ENCODE assay signal across 8 cellular contexts in genomic region chr1:42657981-42658879, GRCh38. TPM values are rescaled to one million over a fixed set of nuclear protein-coding genes. Genes with fewer than 3 reads are reported as not detected.
A peak's percentile ranks its signal among the peaks of the same experiment; 100 is the strongest.
DNase-seq lines count a peak whose midpoint lies in the region; ATAC-seq, FAIRE-seq and TF ChIP-seq lines count a peak whose summit lies in the region.

TSS of gene PPIH (plus strand) at chr1:42658423. CDS start at chr1:42658447, 24 bp downstream.

- peak within 1 kb of the TSS; percentile 80 for H3K27ac ChIP-seq in CD4-positive, CD25-positive, alpha-beta regulatory T cell (ENCODE audit: insufficient read depth, low read length, poor library complexity, severe bottlenecking)
- peak within 1 kb of the TSS; percentile 82 for H3K27ac ChIP-seq in HepG2 (ENCODE audit: extremely low read length, insufficient read depth, low read length)

- peaks cover 23 to 48% (median 34%) of the 10 kb centered on the region in 4 donors for H3K4me1 Mint-ChIP-seq in CD4-positive, CD25-positive, alpha-beta regulatory T cell

- peaks cover 29% of the 10 kb centered on the region for H3K4me1 ChIP-seq in CD4-positive, CD25-positive, alpha-beta regulatory T cell (ENCODE audit: control insufficient read depth, insufficient read depth, low read length, poor library complexity, severe bottlenecking)
- H3K4me1 ChIP-seq in HepG2 (ENCODE audit: insufficient read depth, low read length): peaks cover 38% of the 10 kb centered on the region

- intact Hi-C loops in HepG2 (cut with micrococcal nuclease; ENCODE audit: unreplicated experiment): loop anchor here (2.0 kb wide), 1 partner anchor 25 kb away; the partner anchor contains the start of gene YBX1

- peak within 1 kb of the TSS; percentile 97 for H2AFZ ChIP-seq in HepG2 (ENCODE audit: low read length)

- in situ Hi-C loops in HepG2 (cut with HindIII; ENCODE audit: extremely low pct_ligation_motif_present, low pct_unique_long_range_greater_than_20kb): no loop called here

- peaks cover 10% of the 10 kb centered on the region for H3K36me3 ChIP-seq in CD4-positive, CD25-positive, alpha-beta regulatory T cell (ENCODE audit: control insufficient read depth, insufficient read depth, low read length)
- H3K36me3 ChIP-seq in HepG2 (replicated peaks in 1 of 2; ENCODE audit: control insufficient read depth in 1 of 2, insufficient read depth in 2 of 2, low read length in 2 of 2): peaks cover 2 to 8% of the 10 kb centered on the region in 2 experiments; a peak in 3 of 5 replicates

- no peaks in the 10 kb centered on the region for H3K9me3 ChIP-seq in CD4-positive, CD25-positive, alpha-beta regulatory T cell (ENCODE audit: control insufficient read depth in 2 of 2, low read length in 2 of 2)
- no peaks in the 10 kb centered on the region for H3K9me3 ChIP-seq in HepG2 (ENCODE audit: low read length)

- H4K20me1 ChIP-seq in HepG2 (ENCODE audit: insufficient read depth, low read length): no peaks in the 10 kb centered on the region

- no peak; the same call in none of the 2 replicates for TF ChIP-seq RAD21 in HepG2 (CRISPR knock-in tag; IDR thresholded peaks at IDR 0.05)

- H3K4me2 ChIP-seq in HepG2 (ENCODE audit: low read depth, low read length): peak within 1 kb of the TSS; percentile 97

- peak; percentile 91 to 98 for TF ChIP-seq POLR2A in HepG2 (IDR thresholded peaks at IDR 0.05; ENCODE audit: insufficient read depth in 1 of 2, low read depth in 2 of 2, low read length in 2 of 2)

- no peaks in the 10 kb centered on the region for H3K27me3 Mint-ChIP-seq in CD4-positive, CD25-positive, alpha-beta regulatory T cell

- CTCF ChIA-PET in HepG2 (lab: Yijun Ruan, JAX; ENCODE audit: low intra/inter-chr PET ratio, low total read pairs): no interaction called here

- POLR2A ChIA-PET in HepG2 (lab: Yijun Ruan, JAX): interaction anchor here (0.8 to 2.4 kb wide), 14 partner anchors 8 to 323 kb away, joined by 3 to 51 read pairs (median 4); partner anchors contain the start of genes C1orf50, CLDN19, P3H1 and PPCS

- peak within 1 kb of the TSS; percentile 80 for H3K9ac ChIP-seq in HepG2 (ENCODE audit: insufficient read depth, low read depth, low read length)

- peak; percentile 92 to 97 (median 93) for DNase-seq in CD4-positive, CD25-positive, alpha-beta regulatory T cell
- DNase-seq in NCI-H82 (lab: John Stamatoyannopoulos, UW) (peak; percentile 99), dermis microvascular lymphatic vessel endothelial cell (ENCODE audit: low read depth in 2 of 2) (peak; percentile 81 to 92), HepG2 (ENCODE audit: low spot score) (peak; percentile 90)
- peak; percentile 96 to 97 for DNase-seq in activated CD4-positive, alpha-beta T cell treated with anti-CD3 and anti-CD28 coated beads, Interleukin-2, amount 50 U/mL, for 48 hours
- DNase-seq in stimulated activated CD4-positive, alpha-beta T cell treated with anti-CD3 and anti-CD28 coated beads, Interleukin-4, amount 100 ng/mL, for 1 hour: peak; percentile 95

- peaks cover 0 to 1% (median 0%) of the 10 kb centered on the region in 7 donors for H3K9me3 Mint-ChIP-seq in CD4-positive, CD25-positive, alpha-beta regulatory T cell

- peak; percentile 42 for TF ChIP-seq CTCF in HepG2 (CRISPR knock-in tag; IDR thresholded peaks at IDR 0.05)

- H3K4me3 Mint-ChIP-seq in CD4-positive, CD25-positive, alpha-beta regulatory T cell: peak within 1 kb of the TSS; percentile 96 to 100 (median 98)

- BruUV-seq in HepG2 (replicated peaks; lab: Mats Ljungman, UMichigan): TSS peak; percentile 77

- no peaks in the 10 kb centered on the region for H3K27me3 ChIP-seq in CD4-positive, CD25-positive, alpha-beta regulatory T cell (ENCODE audit: control insufficient read depth, insufficient read depth, low read length)
- peaks cover 0 to 4% of the 10 kb centered on the region in 2 experiments; a peak in 1 of 5 replicates for H3K27me3 ChIP-seq in HepG2 (ENCODE audit: control insufficient read depth in 1 of 2, insufficient read depth in 2 of 2, low read length in 2 of 2)

- peak within 1 kb of the TSS; percentile 91 for H3K4me3 ChIP-seq in CD4-positive, CD25-positive, alpha-beta regulatory T cell (ENCODE audit: low read depth, low read length)
- H3K4me3 ChIP-seq in HepG2 (replicated peaks in 1 of 3; ENCODE audit: insufficient read depth in 1 of 3, low read depth in 2 of 3, low read length in 3 of 3): peak within 1 kb of the TSS; percentile 74 to 98 (median 94)

- WGBS in HepG2 (ENCODE audit: low lambda C conversion rate): under 1% methylated on average over 30 of the region's 53 CpGs

- H3K36me3 Mint-ChIP-seq in CD4-positive, CD25-positive, alpha-beta regulatory T cell: peaks cover 18% of the 10 kb centered on the region

- TF ChIP-seq EP300 in HepG2 (IDR thresholded peaks at IDR 0.05; ENCODE audit: low read depth in 2 of 2, low read length in 2 of 2): peak; percentile 12 to 46; a peak in 1 of 4 replicates
- TF ChIP-seq EP300 in HepG2 (CRISPR knock-in tag; IDR thresholded peaks at IDR 0.05; ENCODE audit: borderline replicate concordance): peak; percentile 32

- peak; percentile 99 for ATAC-seq in CD4-positive, CD25-positive, alpha-beta regulatory T cell (ENCODE audit: low read depth in 2 of 2)
- peak; percentile 92 for ATAC-seq in GM19395 (IDR thresholded peaks at IDR 0.05; ENCODE audit: unreplicated experiment)
- ATAC-seq in HG03565 (IDR thresholded peaks at IDR 0.05; ENCODE audit: unreplicated experiment): peak; percentile 82
- ATAC-seq in HepG2: peak; percentile 99

- peak within 1 kb of the TSS; percentile 91 to 95 (median 95) for H3K27ac Mint-ChIP-seq in CD4-positive, CD25-positive, alpha-beta regulatory T cell

- peaks cover 30% of the 10 kb centered on the region for H3K79me2 ChIP-seq in HepG2 (ENCODE audit: insufficient read depth, low read length)

- peak; percentile 43 for FAIRE-seq in HepG2 (lab: Jason Lieb, UNC)

TF ChIP-seq in HepG2, 621 proteins besides CTCF, POLR2A, EP300 and RAD21 (continues in another document):
- TF ChIP-seq, protein P1, sequence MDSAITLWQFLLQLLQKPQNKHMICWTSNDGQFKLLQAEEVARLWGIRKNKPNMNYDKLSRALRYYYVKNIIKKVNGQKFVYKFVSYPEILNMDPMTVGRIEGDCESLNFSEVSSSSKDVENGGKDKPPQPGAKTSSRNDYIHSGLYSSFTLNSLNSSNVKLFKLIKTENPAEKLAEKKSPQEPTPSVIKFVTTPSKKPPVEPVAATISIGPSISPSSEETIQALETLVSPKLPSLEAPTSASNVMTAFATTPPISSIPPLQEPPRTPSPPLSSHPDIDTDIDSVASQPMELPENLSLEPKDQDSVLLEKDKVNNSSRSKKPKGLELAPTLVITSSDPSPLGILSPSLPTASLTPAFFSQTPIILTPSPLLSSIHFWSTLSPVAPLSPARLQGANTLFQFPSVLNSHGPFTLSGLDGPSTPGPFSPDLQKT (CRISPR knock-in tag; IDR thresholded peaks at IDR 0.05; ENCODE audit: borderline replicate concordance): no peak
- peak; percentile 63; the same call in 1 of the 2 replicates for TF ChIP-seq ZNF562 (CRISPR knock-in tag; IDR thresholded peaks at IDR 0.05; ENCODE audit: borderline replicate concordance)
- no peak for TF ChIP-seq ONECUT2 (CRISPR knock-in tag; IDR thresholded peaks at IDR 0.05)
- TF ChIP-seq IKZF4 (CRISPR knock-in tag; IDR thresholded peaks at IDR 0.05; ENCODE audit: borderline replicate concordance, low read depth, not compliant biosample characterization): no peak
- peak; percentile 66; the same call in 1 of the 2 replicates for TF ChIP-seq ZC3H13 (CRISPR knock-in tag; IDR thresholded peaks at IDR 0.05)
- TF ChIP-seq GPN1 (CRISPR knock-in tag; IDR thresholded peaks at IDR 0.05; ENCODE audit: borderline replicate concordance): no peak
- TF ChIP-seq ARNT (IDR thresholded peaks at IDR 0.05): no peak
- no peak for TF ChIP-seq ZNF557 (CRISPR knock-in tag; IDR thresholded peaks at IDR 0.05)
- no peak for TF ChIP-seq SETDB1 (CRISPR knock-in tag; IDR thresholded peaks at IDR 0.05; ENCODE audit: borderline replicate concordance)
- peak; percentile 73; the same call in 1 of the 2 replicates for TF ChIP-seq ZNF773 (CRISPR knock-in tag; IDR thresholded peaks at IDR 0.05; ENCODE audit: borderline replicate concordance)
- TF ChIP-seq MTF1 (CRISPR knock-in tag; IDR thresholded peaks at IDR 0.05): no peak
- peak; percentile 5; the same call in 1 of the 2 replicates for TF ChIP-seq ZNF567 (CRISPR knock-in tag; IDR thresholded peaks at IDR 0.05; ENCODE audit: borderline replicate concordance)
- peak; percentile 84 for TF ChIP-seq SMYD3 (CRISPR knock-in tag; IDR thresholded peaks at IDR 0.05)
- no peak for TF ChIP-seq ATF3 (CRISPR knock-in tag; IDR thresholded peaks at IDR 0.05)

RNA-seq across cellular contexts. Expression of gene PPIH, which starts in this region (rescaled TPM):
- 29.6 TPM for total RNA-seq in CD4-positive, CD25-positive, alpha-beta regulatory T cell
- 10 to 100 TPM; 61.8 to 72.9 (median 69.2) TPM for polyA plus RNA-seq in CD4-positive, CD25-positive, alpha-beta regulatory T cell
- total RNA-seq in dermis microvascular lymphatic vessel endothelial cell (14.9 and 23.2 TPM in 2 replicates), HepG2 (2016; rRNA removed; fragmentation: Illumina TruSeq; extraction: Trizol) (72.6 and 93.3 TPM in 2 replicates)
- total RNA-seq in HepG2 (2016; cell fraction: cytosol; rRNA removed; fragmentation: Illumina TruSeq; extraction: Trizol; ENCODE audit: low read depth): 20.2 and 21.3 TPM in 2 replicates
- 76.3 and 109 TPM in 2 replicates for total RNA-seq in HepG2 (2016; cell fraction: insoluble cytoplasmic fraction; rRNA removed; fragmentation: Illumina TruSeq; extraction: Trizol)
- 24.6 and 26.1 TPM in 2 replicates for total RNA-seq in HepG2 (2016; cell fraction: membrane; rRNA removed; fragmentation: Illumina TruSeq; extraction: Trizol)
- 37.4 and 40.5 TPM in 2 replicates for total RNA-seq in HepG2 (2016; cell fraction: nucleus; rRNA removed; fragmentation: Illumina TruSeq; extraction: Trizol)
- polyA plus RNA-seq in HepG2 (2011; rRNA removed): 18.7 and 29.9 TPM in 2 replicates
- 22.9 and 28.2 TPM in 2 replicates for polyA plus RNA-seq in HepG2 (2011; cell fraction: cytosol; rRNA removed)
- polyA plus RNA-seq in HepG2 (2011; cell fraction: nucleus; rRNA removed): 14.9 TPM in 2 replicates
- polyA plus RNA-seq in HepG2 (2012): 11.7 and 27.7 TPM in 2 replicates
- 19.5 and 21.5 TPM in 2 replicates for polyA plus RNA-seq in HepG2 (2016; cell fraction: cytosol; fragmentation: Illumina TruSeq; extraction: Trizol; ENCODE audit: low read depth)
- polyA plus RNA-seq in HepG2 (2016; cell fraction: insoluble cytoplasmic fraction; fragmentation: Illumina TruSeq; extraction: Trizol; ENCODE audit: low read depth): 116 and 122 TPM in 2 replicates
- 20.9 and 23.8 TPM in 2 replicates for polyA plus RNA-seq in HepG2 (2016; cell fraction: membrane; fragmentation: Illumina TruSeq; extraction: Trizol; ENCODE audit: low read depth)
- polyA plus RNA-seq in HepG2 (2016; cell fraction: nucleus; fragmentation: Illumina TruSeq; extraction: Trizol; ENCODE audit: insufficient read depth, low read depth): 53.7 and 57.5 TPM in 2 replicates
- polyA minus RNA-seq in HepG2 (2011; rRNA and poly(A)+ RNA removed; ENCODE audit: low replicate concordance): 10.2 and 39.1 TPM in 2 replicates
- polyA minus RNA-seq in HepG2 (2011; cell fraction: cytosol; rRNA and poly(A)+ RNA removed): 5.0 and 11.2 TPM in 2 replicates
- 20.1 and 20.9 TPM in 2 replicates for polyA minus RNA-seq in HepG2 (2011; cell fraction: nucleus; rRNA and poly(A)+ RNA removed)

Comparison
In these comparisons a context has a peak if more than half of its experiments do, and no peak if none do; other contexts are left out.
1. Peak in every context shown above with its lines: DNase-seq, ATAC-seq, H3K4me3 ChIP-seq and H3K27ac ChIP-seq.